ENCODE assay signal across 1 cellular context in genomic region chr19:2547033-2547680, GRCh38.
TF ChIP-seq lines count a peak whose summit lies in the region.

No MANE protein-coding gene starts in this region.

TF ChIP-seq in IMR-90, 13 proteins besides CTCF, POLR2A, EP300 and RAD21 (continued from another document):
- TF ChIP-seq RFX5 (IDR thresholded peaks at IDR 0.05; ENCODE audit: low read depth, low read length) (no peak), MAFK (IDR thresholded peaks at IDR 0.05; ENCODE audit: low read depth, low read length) (no peak), BHLHE40 (IDR thresholded peaks at IDR 0.05; ENCODE audit: low read depth, low read length) (no peak), MAZ (IDR thresholded peaks at IDR 0.05; ENCODE audit: borderline replicate concordance, low read depth, low read length) (no peak), RCOR1 (IDR thresholded peaks at IDR 0.05; ENCODE audit: insufficient replicate concordance, low read length) (no peak), FOS (IDR thresholded peaks at IDR 0.05; ENCODE audit: low read depth, low read length) (no peak), SMC3 (IDR thresholded peaks at IDR 0.05; ENCODE audit: low read depth, low read length) (no peak)
- TF ChIP-seq, protein P1, sequence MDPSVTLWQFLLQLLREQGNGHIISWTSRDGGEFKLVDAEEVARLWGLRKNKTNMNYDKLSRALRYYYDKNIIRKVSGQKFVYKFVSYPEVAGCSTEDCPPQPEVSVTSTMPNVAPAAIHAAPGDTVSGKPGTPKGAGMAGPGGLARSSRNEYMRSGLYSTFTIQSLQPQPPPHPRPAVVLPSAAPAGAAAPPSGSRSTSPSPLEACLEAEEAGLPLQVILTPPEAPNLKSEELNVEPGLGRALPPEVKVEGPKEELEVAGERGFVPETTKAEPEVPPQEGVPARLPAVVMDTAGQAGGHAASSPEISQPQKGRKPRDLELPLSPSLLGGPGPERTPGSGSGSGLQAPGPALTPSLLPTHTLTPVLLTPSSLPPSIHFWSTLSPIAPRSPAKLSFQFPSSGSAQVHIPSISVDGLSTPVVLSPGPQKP (IDR thresholded peaks at IDR 0.05; ENCODE audit: borderline replicate concordance, low read depth, low read length), result no peak
- TF ChIP-seq, protein P2, sequence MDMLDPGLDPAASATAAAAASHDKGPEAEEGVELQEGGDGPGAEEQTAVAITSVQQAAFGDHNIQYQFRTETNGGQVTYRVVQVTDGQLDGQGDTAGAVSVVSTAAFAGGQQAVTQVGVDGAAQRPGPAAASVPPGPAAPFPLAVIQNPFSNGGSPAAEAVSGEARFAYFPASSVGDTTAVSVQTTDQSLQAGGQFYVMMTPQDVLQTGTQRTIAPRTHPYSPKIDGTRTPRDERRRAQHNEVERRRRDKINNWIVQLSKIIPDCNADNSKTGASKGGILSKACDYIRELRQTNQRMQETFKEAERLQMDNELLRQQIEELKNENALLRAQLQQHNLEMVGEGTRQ (IDR thresholded peaks at IDR 0.05; ENCODE audit: low read depth, low read length), result no peak
